Comparison of ENCODE assay signal across 36 cellular contexts in genomic region chr10:121232494-121232893, GRCh38.
"Had no signal": no experiment of that assay in that cellular context is flagged by ENCODE, and none has a peak within 500 bp of the region (broad histone marks: within the 10 kb centered on the region; RNA-seq: fewer than 3 reads in every experiment).

No MANE protein-coding gene starts in this region.

- DNase-seq: activated CD4-positive, alpha-beta memory T cell treated with anti-CD3 and anti-CD28 coated beads, Interleukin-2, amount 10 ng/mL, durations not matched to agents 7 days and 5 days; activated CD4-positive, alpha-beta T cell treated with anti-CD3 and anti-CD28 coated beads for 1 hour; activated CD4-positive, alpha-beta T cell treated with anti-CD3 and anti-CD28 coated beads for 36 hours; activated CD4-positive, alpha-beta T cell treated with anti-CD3 and anti-CD28 coated beads for 48 hours; activated CD4-positive, alpha-beta T cell treated with anti-CD3 and anti-CD28 coated beads, Interleukin-2, amount 10 ng/mL, durations not matched to agents 7 days and 5 days; activated CD4-positive, alpha-beta T cell treated with anti-CD3 and anti-CD28 coated beads, Interleukin-2, amount 50 U/mL, for 48 hours; activated CD4-positive, CD25-positive, alpha-beta regulatory T cell; activated CD8-positive, alpha-beta memory T cell treated with anti-CD3 and anti-CD28 coated beads for 24 hours; activated CD8-positive, alpha-beta memory T cell treated with anti-CD3 and anti-CD28 coated beads, Interleukin-2, amount 10 ng/mL, durations not matched to agents 7 days and 5 days; activated CD8-positive, alpha-beta memory T cell treated with anti-CD3 and anti-CD28 coated beads, Interleukin-2, amount 50 U/mL, for 48 hours; activated CD8-positive, alpha-beta T cell treated with anti-CD3 and anti-CD28 coated beads, Interleukin-2, amount 10 ng/mL, durations not matched to agents 7 days and 5 days; activated effector memory CD4-positive, alpha-beta T cell treated with anti-CD3 and anti-CD28 coated beads, Interleukin-2, amount 50 U/mL, for 16 hours; activated gamma-delta T cell treated with Interleukin-2 at 50 U/mL for 16 hours; activated naive CD4-positive, alpha-beta T cell; activated naive CD4-positive, alpha-beta T cell treated with anti-CD3 and anti-CD28 coated beads for 36 hours; activated naive CD4-positive, alpha-beta T cell treated with anti-CD3 and anti-CD28 coated beads, Interleukin-2, amount 50 U/mL, for 16 hours; activated naive CD8-positive, alpha-beta T cell treated with anti-CD3 and anti-CD28 coated beads for 36 hours; activated T-cell treated with anti-CD3 and anti-CD28 coated beads, Interleukin-2, amount 50 U/mL, for 4 hours; activated T-cell treated with anti-CD3 and anti-CD28 coated beads, Interleukin-2, amount 50 U/mL, for 72 hours; adrenal gland; amniotic stem cell; aorta; body of pancreas; brain microvascular endothelial cell; central memory CD4-positive, alpha-beta T cell; T-helper 1 cell; T-helper 2 cell; T-helper 9 cell had no signal

- H3K27me3 Mint-ChIP-seq: activated CD4-positive, alpha-beta memory T cell treated with anti-CD3 and anti-CD28 coated beads, Interleukin-2, amount 10 ng/mL, durations not matched to agents 7 days and 5 days; activated CD4-positive, alpha-beta T cell treated with anti-CD3 and anti-CD28 coated beads for 36 hours; activated CD4-positive, alpha-beta T cell treated with anti-CD3 and anti-CD28 coated beads, Interleukin-2, amount 10 ng/mL, durations not matched to agents 7 days and 5 days; activated CD8-positive, alpha-beta memory T cell treated with anti-CD3 and anti-CD28 coated beads, Interleukin-2, amount 10 ng/mL, durations not matched to agents 7 days and 5 days; activated naive CD8-positive, alpha-beta T cell treated with anti-CD3 and anti-CD28 coated beads for 36 hours had no signal

- H3K36me3 Mint-ChIP-seq: activated CD8-positive, alpha-beta memory T cell treated with anti-CD3 and anti-CD28 coated beads, Interleukin-2, amount 10 ng/mL, durations not matched to agents 7 days and 5 days; activated naive CD4-positive, alpha-beta T cell treated with anti-CD3 and anti-CD28 coated beads, Interleukin-2, amount 50 U/mL, for 72 hours; activated naive CD8-positive, alpha-beta T cell treated with anti-CD3 and anti-CD28 coated beads for 36 hours had no signal

- H3K27me3 ChIP-seq: adrenal gland, body of pancreas, brain microvascular endothelial cell had no signal

- ATAC-seq: activated CD4-positive, alpha-beta T cell treated with anti-CD3 and anti-CD28 coated beads for 36 hours; activated CD4-positive, CD25-positive, alpha-beta regulatory T cell treated with anti-CD3 and anti-CD28 coated beads, Interleukin-2, amount 50 U/mL, for 24 hours; activated CD8-positive, alpha-beta memory T cell treated with anti-CD3 and anti-CD28 coated beads, Interleukin-2, amount 10 ng/mL, durations not matched to agents 7 days and 5 days; activated CD8-positive, alpha-beta T cell treated with anti-CD3 and anti-CD28 coated beads, Interleukin-2, amount 10 ng/mL, durations not matched to agents 7 days and 5 days; activated naive CD4-positive, alpha-beta T cell treated with anti-CD3 and anti-CD28 coated beads, Interleukin-2, amount 50 U/mL, for 72 hours; activated T-cell treated with anti-CD3 and anti-CD28 coated beads, Interleukin-2, amount 50 U/mL, for 4 hours; activated T-cell treated with anti-CD3 and anti-CD28 coated beads, Interleukin-2, amount 50 U/mL, for 72 hours; activated T-helper 17 cell treated with anti-CD3 and anti-CD28 coated beads, Interleukin-2, amount 50 U/mL, for 72 hours; body of pancreas had no signal

- H3K4me1 ChIP-seq: adrenal gland, body of pancreas, breast epithelium had no signal

- H3K27ac ChIP-seq: adrenal gland, body of pancreas, brain microvascular endothelial cell, breast epithelium, VCaP had no signal

- H3K4me1 Mint-ChIP-seq: activated CD4-positive, alpha-beta memory T cell treated with anti-CD3 and anti-CD28 coated beads, Interleukin-2, amount 10 ng/mL, durations not matched to agents 7 days and 5 days; activated CD4-positive, alpha-beta T cell treated with anti-CD3 and anti-CD28 coated beads for 36 hours; activated CD4-positive, alpha-beta T cell treated with anti-CD3 and anti-CD28 coated beads, Interleukin-2, amount 10 ng/mL, durations not matched to agents 7 days and 5 days; activated CD8-positive, alpha-beta memory T cell treated with anti-CD3 and anti-CD28 coated beads, Interleukin-2, amount 10 ng/mL, durations not matched to agents 7 days and 5 days; activated naive CD8-positive, alpha-beta T cell treated with anti-CD3 and anti-CD28 coated beads for 36 hours; activated T-helper 17 cell treated with anti-CD3 and anti-CD28 coated beads, Interleukin-2, amount 50 U/mL, for 72 hours had no signal

- H3K9me3 ChIP-seq: adrenal gland, body of pancreas had no signal

- H3K4me3 ChIP-seq: adrenal gland, body of pancreas, breast epithelium had no signal

- H3K36me3 ChIP-seq: adrenal gland, brain microvascular endothelial cell, breast epithelium had no signal

- H3K4me3 Mint-ChIP-seq: activated CD4-positive, alpha-beta memory T cell treated with anti-CD3 and anti-CD28 coated beads, Interleukin-2, amount 10 ng/mL, durations not matched to agents 7 days and 5 days; activated CD4-positive, alpha-beta T cell treated with anti-CD3 and anti-CD28 coated beads for 36 hours; activated CD4-positive, alpha-beta T cell treated with anti-CD3 and anti-CD28 coated beads, Interleukin-2, amount 10 ng/mL, durations not matched to agents 7 days and 5 days; activated CD8-positive, alpha-beta memory T cell treated with anti-CD3 and anti-CD28 coated beads, Interleukin-2, amount 10 ng/mL, durations not matched to agents 7 days and 5 days; activated CD8-positive, alpha-beta T cell treated with anti-CD3 and anti-CD28 coated beads, Interleukin-2, amount 10 ng/mL, durations not matched to agents 7 days and 5 days; activated naive CD4-positive, alpha-beta T cell treated with anti-CD3 and anti-CD28 coated beads for 36 hours; activated naive CD8-positive, alpha-beta T cell treated with anti-CD3 and anti-CD28 coated beads for 36 hours; activated T-cell treated with anti-CD3 and anti-CD28 coated beads, Interleukin-2, amount 50 U/mL, for 4 hours; activated T-cell treated with anti-CD3 and anti-CD28 coated beads, Interleukin-2, amount 50 U/mL, for 72 hours; activated T-helper 1 cell treated with anti-CD3 and anti-CD28 coated beads, Interleukin-12 subunit alpha, Interleukin-12 subunit beta, Interleukin-2, Interleukin-4 antibody, amounts not matched to agents 30 ng/mL and 10 ng/mL and 1 ng/mL, durations not matched to agents 14 hours and 24 hours and 36 hours; activated T-helper 17 cell treated with anti-CD3 and anti-CD28 coated beads, Interleukin-2, amount 50 U/mL, for 72 hours; T-helper 1 cell treated with Interleukin-12 subunit alpha and Interleukin-12 subunit beta and Interleukin-4 antibody, amounts not matched to agents 30 μg/mL and 1 μg/mL, for 36 hours; T-helper 2 cell treated with Interferon-gamma antibody and Interleukin-4, amounts not matched to agents 5 μg/mL and 100 μg/mL, for 36 hours had no signal

- H3K27ac Mint-ChIP-seq: activated CD4-positive, alpha-beta memory T cell treated with anti-CD3 and anti-CD28 coated beads, Interleukin-2, amount 10 ng/mL, durations not matched to agents 7 days and 5 days; activated CD4-positive, alpha-beta T cell treated with anti-CD3 and anti-CD28 coated beads for 36 hours; activated CD4-positive, alpha-beta T cell treated with anti-CD3 and anti-CD28 coated beads, Interleukin-2, amount 10 ng/mL, durations not matched to agents 7 days and 5 days; activated CD8-positive, alpha-beta memory T cell treated with anti-CD3 and anti-CD28 coated beads, Interleukin-2, amount 10 ng/mL, durations not matched to agents 7 days and 5 days; activated CD8-positive, alpha-beta T cell treated with anti-CD3 and anti-CD28 coated beads, Interleukin-2, amount 10 ng/mL, durations not matched to agents 7 days and 5 days; activated naive CD4-positive, alpha-beta T cell treated with anti-CD3 and anti-CD28 coated beads for 36 hours; activated naive CD4-positive, alpha-beta T cell treated with anti-CD3 and anti-CD28 coated beads, Interleukin-2, amount 50 U/mL, for 72 hours; activated naive CD8-positive, alpha-beta T cell treated with anti-CD3 and anti-CD28 coated beads for 36 hours; activated T-cell treated with anti-CD3 and anti-CD28 coated beads, Interleukin-2, amount 50 U/mL, for 72 hours; activated T-helper 1 cell treated with anti-CD3 and anti-CD28 coated beads, Interleukin-12 subunit alpha, Interleukin-12 subunit beta, Interleukin-2, Interleukin-4 antibody, amounts not matched to agents 30 ng/mL and 10 ng/mL and 1 ng/mL, durations not matched to agents 14 hours and 24 hours and 36 hours; activated T-helper 17 cell treated with anti-CD3 and anti-CD28 coated beads, Interleukin-2, amount 50 U/mL, for 72 hours; T-helper 1 cell treated with Interleukin-12 subunit alpha and Interleukin-12 subunit beta and Interleukin-4 antibody, amounts not matched to agents 30 μg/mL and 1 μg/mL, for 36 hours; T-helper 2 cell treated with Interferon-gamma antibody and Interleukin-4, amounts not matched to agents 5 μg/mL and 100 μg/mL, for 36 hours had no signal
